8 cellular contexts compared by ENCODE assay signal in the genomic region with DNA sequence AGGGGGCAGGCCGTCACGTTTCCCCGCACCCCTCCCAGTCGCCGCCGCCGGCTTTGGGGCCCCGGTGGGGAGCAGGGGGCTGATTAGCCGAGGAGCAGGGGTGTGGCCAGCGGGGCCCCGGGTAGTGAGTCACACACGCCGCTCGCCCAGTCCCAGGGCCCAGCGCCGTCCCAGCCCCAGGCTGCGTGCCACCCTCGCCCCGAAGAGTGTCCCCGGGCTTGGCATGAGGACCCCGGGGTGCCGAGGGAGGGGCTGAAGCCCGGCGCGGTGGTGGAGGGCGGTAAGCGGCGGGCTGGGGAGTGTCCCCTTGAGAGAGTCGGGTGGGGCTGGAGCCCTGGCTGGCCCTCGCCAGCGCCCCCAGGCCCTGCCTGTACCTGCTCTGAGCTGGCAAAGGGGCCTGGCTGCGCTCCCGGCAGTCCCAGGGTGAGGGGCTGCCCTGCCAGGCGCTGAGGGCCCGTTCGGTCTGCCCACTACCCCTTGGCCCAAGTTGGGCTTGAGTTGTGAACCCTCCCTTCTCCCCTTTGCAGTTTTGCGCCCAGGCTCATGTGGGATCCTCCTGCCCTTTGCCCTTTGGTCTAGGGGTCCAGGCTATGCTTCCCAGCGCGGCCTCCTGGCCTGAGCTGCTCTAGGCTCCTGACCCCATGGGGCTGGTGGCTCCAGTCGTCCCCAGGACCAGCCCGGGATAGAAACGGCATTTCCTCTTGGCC. TPM values are rescaled to one million over a fixed set of nuclear protein-coding genes. Genes with fewer than 3 reads are reported as not detected.
DNase-seq lines count a peak whose midpoint lies in the region; FAIRE-seq and TF ChIP-seq lines count a peak whose summit lies in the region.

No MANE protein-coding gene starts in this region.

- peak overlapping the region; percentile 44 for H3K14ac ChIP-seq in neuronal stem cell (ENCODE audit: low read length)

- no peaks in the 10 kb centered on the region for H3K9me3 ChIP-seq in neuronal stem cell (replicated peaks in 1 of 2; ENCODE audit: control insufficient read depth in 2 of 2, insufficient read depth in 1 of 2, low read depth in 1 of 2, low read length in 2 of 2)

- H2AK5ac ChIP-seq in neuronal stem cell (ENCODE audit: low read depth, low read length), result peak overlapping the region; percentile 87

- peak overlapping the region; percentile 82 for H3K9ac ChIP-seq in neuronal stem cell (ENCODE audit: low read depth, low read length, poor library complexity)

- no CpG with 5 or more reads among the region's 42 CpGs for WGBS in neuronal stem cell (ENCODE audit: extremely low coverage in 2 of 2, insufficient read length in 2 of 2, insufficient replicate concordance in 1 of 2), 2 donors

- no peak overlapping the region for H2AFZ ChIP-seq in neuronal stem cell (ENCODE audit: low read length)

- no peak overlapping the region for H4K8ac ChIP-seq in neuronal stem cell (ENCODE audit: low read depth, low read length)

- H3K79me1 ChIP-seq in neuronal stem cell (ENCODE audit: low read depth, low read length), result peaks cover 6% of the 10 kb centered on the region

- no peaks in the 10 kb centered on the region for H3K27me3 ChIP-seq in neuronal stem cell (ENCODE audit: control insufficient read depth in 3 of 3, insufficient read depth in 3 of 3, low read depth in 1 of 3, low read length in 3 of 3)

- peak overlapping the region; percentile 99 for H2BK15ac ChIP-seq in neuronal stem cell (ENCODE audit: low read length)

- peak overlapping the region; percentile 85 for H2BK12ac ChIP-seq in neuronal stem cell (ENCODE audit: low read length)

- peak overlapping the region; percentile 4 for H3K23ac ChIP-seq in neuronal stem cell (ENCODE audit: low read depth, low read length, poor library complexity)

- H3K4me1 ChIP-seq in neuronal stem cell (ENCODE audit: control insufficient read depth in 2 of 2, insufficient read depth in 1 of 2, low read depth in 1 of 2, low read length in 2 of 2), result peaks cover 0 to 5% of the 10 kb centered on the region in 2 donors

- H3K18ac ChIP-seq in neuronal stem cell (ENCODE audit: low read length), result peak overlapping the region; percentile 92

- peak; percentile 55 for FAIRE-seq in urothelium cell line (lab: Jason Lieb, UNC)

- H3K4ac ChIP-seq in neuronal stem cell (ENCODE audit: low read length), result peak overlapping the region; percentile 91

- H2BK5ac ChIP-seq in neuronal stem cell (ENCODE audit: low read length), result peak overlapping the region; percentile 67

- no peak overlapping the region for H3K27ac ChIP-seq in neuronal stem cell (replicated peaks; ENCODE audit: low read length)

- peak overlapping the region; percentile 59 for H4K91ac ChIP-seq in neuronal stem cell (ENCODE audit: low read depth, low read length, poor library complexity)

- DNase-seq in DMS79 (lab: John Stamatoyannopoulos, UW), result peak; percentile 34
- peak; percentile 23 for DNase-seq in MV-4-11 (lab: John Stamatoyannopoulos, UW)
- peak; percentile 53 to 66 for DNase-seq in activated T-cell treated with anti-CD3 and anti-CD28 coated beads, Interleukin-2, amount 50 U/mL, for 48 hours
- peak; percentile 31 for DNase-seq in fibroblast of the aortic adventitia (ENCODE audit: low read depth)
- peak; percentile 38 for DNase-seq in neuronal stem cell (ENCODE audit: low spot score)
- peak; percentile 92 for DNase-seq in urothelium cell line (ENCODE audit: low spot score)
- no peak for DNase-seq in T-helper 1 cell
- no peak for DNase-seq in central memory CD4-positive, alpha-beta T cell

- TF ChIP-seq CTCF in fibroblast of the aortic adventitia (IDR thresholded peaks at IDR 0.05; ENCODE audit: insufficient read depth, low read length), result no peak

- H3K4me2 ChIP-seq in neuronal stem cell (ENCODE audit: insufficient read depth, low read length, poor library complexity, severe bottlenecking), result peak overlapping the region; percentile 88

- peaks cover 5 to 23% of the 10 kb centered on the region in 2 donors for H3K36me3 ChIP-seq in neuronal stem cell (replicated peaks in 1 of 2; ENCODE audit: control insufficient read depth in 2 of 2, insufficient read depth in 2 of 2, low read length in 2 of 2)

- H3K4me3 ChIP-seq in fibroblast of the aortic adventitia (ENCODE audit: low read depth, low read length) (peak overlapping the region; percentile 53), neuronal stem cell (ENCODE audit: low read length in 2 of 2) (peak overlapping the region in 1 of 2 donors; percentile 73)

- H2BK120ac ChIP-seq in neuronal stem cell (ENCODE audit: low read depth, low read length), result no peak overlapping the region

RNA-seq across cellular contexts. Expression of gene PRDM11, which starts 34.6 kb away (rescaled TPM):
- 3.4 and 5.3 TPM in 2 replicates for total RNA-seq in fibroblast of the aortic adventitia (ENCODE audit: low replicate concordance)
- polyA plus RNA-seq in neuronal stem cell (2013, experiment 1 of 2), result 2.6 TPM
- polyA plus RNA-seq in neuronal stem cell (2013, experiment 2 of 2), result 2.5 TPM

Comparison
In these comparisons a context has a peak if more than half of its experiments do, and no peak if none do; other contexts are left out.
1. DNase-seq: peak in DMS79 (single experiment), MV-4-11 (single experiment), activated T-cell treated with anti-CD3 and anti-CD28 coated beads, Interleukin-2, amount 50 U/mL, for 48 hours (2 of 2), fibroblast of the aortic adventitia (single experiment), neuronal stem cell (single experiment) and urothelium cell line (single experiment); none in T-helper 1 cell (0 of 5) and central memory CD4-positive, alpha-beta T cell (single experiment).